Comparison of ENCODE assay signal across 13 cellular contexts in the genomic region with DNA sequence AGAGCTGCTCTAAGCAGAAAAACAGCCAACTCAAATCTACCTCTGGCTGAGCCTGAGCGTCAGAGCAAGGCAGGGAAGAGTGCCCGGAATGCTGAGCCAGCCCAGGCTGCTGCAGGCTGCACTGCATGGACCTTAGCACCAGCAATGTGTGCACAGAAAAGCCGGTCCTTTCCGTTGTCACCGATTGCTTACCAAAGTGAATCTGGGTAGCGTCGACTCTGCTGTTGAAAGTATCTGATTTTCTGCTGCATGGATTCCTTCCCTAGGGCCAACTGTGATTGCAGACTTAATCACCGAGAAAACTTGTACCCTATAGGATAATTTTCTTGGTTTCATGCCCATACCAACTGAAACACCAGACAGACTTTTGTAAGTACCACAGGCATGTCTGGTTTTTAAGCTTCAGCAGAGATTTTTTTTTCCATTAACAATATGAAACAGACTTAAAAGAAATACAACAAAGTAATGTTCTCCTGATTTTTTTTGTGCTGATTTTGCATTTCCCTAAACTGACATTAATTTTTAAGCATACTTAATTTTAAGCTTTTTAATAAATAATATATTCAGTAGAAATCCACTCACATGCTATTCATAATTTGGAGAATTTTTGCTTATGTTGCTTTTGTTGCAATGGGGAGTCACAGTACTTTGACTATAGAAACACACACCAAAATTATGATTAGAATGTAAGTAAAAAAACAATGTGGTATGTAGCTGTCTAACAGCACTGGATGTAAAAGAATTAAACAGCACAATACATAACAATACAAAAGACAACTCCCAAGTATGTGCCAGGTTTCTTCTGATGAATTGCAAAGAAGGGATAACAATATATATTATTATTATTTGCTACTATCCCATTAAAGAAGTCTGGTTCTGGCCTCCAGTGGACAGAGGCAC.
A peak's percentile ranks its signal among the peaks of the same experiment; 100 is the strongest.
DNase-seq lines count a peak whose midpoint lies in the region; ATAC-seq and TF ChIP-seq lines count a peak whose summit lies in the region.
"Had no signal": no experiment of that assay in that cellular context is flagged by ENCODE, and none has a peak within 500 bp of the region (broad histone marks: within the 10 kb centered on the region; RNA-seq: fewer than 3 reads in every experiment).

No MANE protein-coding gene starts in this region.

- H3K9ac ChIP-seq in adipocyte (ENCODE audit: low read length) = peak overlapping the region; percentile 69

- no peaks in the 10 kb centered on the region for H3K27me3 ChIP-seq in adipocyte (replicated peaks; ENCODE audit: control insufficient read depth, insufficient read depth, low read length)

- H3K4me3 ChIP-seq in adipocyte (ENCODE audit: low read length) (peak overlapping the region; percentile 67), foreskin fibroblast (ENCODE audit: low read depth in 1 of 2, low read length in 2 of 2) (peak overlapping the region in 1 of 2 donors; percentile 8)
- H3K4me3 ChIP-seq: heart right ventricle, psoas muscle had no signal

- no peaks in the 10 kb centered on the region for H3K36me3 ChIP-seq in adipocyte (ENCODE audit: control insufficient read depth, insufficient read depth, low read length, severe bottlenecking)
- H3K36me3 ChIP-seq: heart right ventricle had no signal

- TF ChIP-seq CTCF in foreskin fibroblast (IDR thresholded peaks at IDR 0.05; ENCODE audit: low read depth, low read length) = no peak

- H3K9me3 ChIP-seq in adipocyte (ENCODE audit: control insufficient read depth, low read length) = peaks cover 6% of the 10 kb centered on the region

- DNase-seq in ELR (ENCODE audit: low read depth) (peak; percentile 69), adipocyte (ENCODE audit: low read depth) (peak; percentile 91), foreskin fibroblast (peak; percentile 70 to 87), sciatic nerve (ENCODE audit: low spot score) (no peak), T1000 (lab: John Stamatoyannopoulos, UW) (no peak), NCI-H2196 treated with DMSO at 0.1 percent for 48 hours (lab: John Stamatoyannopoulos, UW; ENCODE audit: unreplicated experiment) (no peak)
- DNase-seq in activated naive CD4-positive, alpha-beta T cell treated with anti-CD3 and anti-CD28 coated beads, Interleukin-2, amount 50 U/mL, for 16 hours = no peak
- DNase-seq in stimulated activated CD4-positive, alpha-beta T cell treated with anti-CD3 and anti-CD28 coated beads, Interleukin-12 subunit alpha, Interleukin-12 subunit beta, amount 100 ng/mL, for 4 hours = no peak
- DNase-seq: effector CD8-positive, alpha-beta T cell; heart right ventricle; NCI-H2171 treated with DMSO at 0.1 percent for 48 hours; psoas muscle; T-helper 9 cell had no signal

- H3K4me1 ChIP-seq in adipocyte (ENCODE audit: control insufficient read depth, insufficient read depth, low read length) = peaks cover 16% of the 10 kb centered on the region
- H3K4me1 ChIP-seq: heart right ventricle, psoas muscle had no signal

- ATAC-seq in sciatic nerve = peak; percentile 65
- ATAC-seq: psoas muscle had no signal

- intact Hi-C loops in sciatic nerve (cut with DNase I) = no loop called here

Comparison
In these comparisons a context has a peak if more than half of its experiments do, and no peak if none do; other contexts are left out.
1. DNase-seq: peak in ELR (single experiment), adipocyte (single experiment) and foreskin fibroblast (2 of 2); none in sciatic nerve (single experiment), T1000 (single experiment), activated naive CD4-positive, alpha-beta T cell treated with anti-CD3 and anti-CD28 coated beads, Interleukin-2, amount 50 U/mL, for 16 hours (single experiment), NCI-H2196 treated with DMSO at 0.1 percent for 48 hours (single experiment) and stimulated activated CD4-positive, alpha-beta T cell treated with anti-CD3 and anti-CD28 coated beads, Interleukin-12 subunit alpha, Interleukin-12 subunit beta, amount 100 ng/mL, for 4 hours (single experiment).